In the genomic region with DNA sequence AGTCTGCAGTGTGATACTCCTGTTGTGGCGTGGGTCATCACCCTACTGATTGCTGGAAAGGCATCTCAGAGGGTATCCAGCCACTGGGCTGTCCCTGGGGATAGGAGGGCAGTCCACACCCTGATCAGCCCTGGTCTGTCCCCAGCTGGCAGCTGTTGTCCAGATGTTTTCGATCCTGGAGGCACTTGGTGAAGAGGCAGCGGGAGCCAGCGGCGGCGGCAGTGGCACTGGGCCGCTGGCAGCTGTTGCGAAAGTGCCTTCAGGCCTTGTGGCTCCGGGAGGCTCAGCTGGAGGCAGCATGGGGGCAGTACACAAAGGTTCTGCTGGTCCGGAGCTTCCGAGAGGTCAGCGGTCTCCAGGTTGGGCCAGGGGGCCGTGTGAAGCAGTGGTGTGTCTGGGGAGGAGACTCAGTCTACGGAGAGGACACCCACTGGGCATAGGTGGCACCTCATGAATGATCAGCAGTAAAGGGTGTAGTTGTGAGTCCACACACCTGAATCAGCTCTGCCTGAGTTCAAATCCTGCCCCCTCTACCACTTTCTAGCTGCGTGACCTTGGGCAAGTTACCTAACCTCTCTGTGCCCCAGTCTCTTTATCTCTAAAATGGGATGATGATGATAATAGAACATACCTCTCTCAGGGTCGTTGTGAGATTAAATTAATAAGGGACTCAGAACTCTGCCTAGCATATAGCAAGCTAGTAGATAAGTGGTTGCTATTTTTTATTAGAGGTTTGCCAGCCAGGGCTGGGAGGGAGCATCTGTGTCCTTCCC, we compare ENCODE assay signal across 16 cellular contexts. TPM values are rescaled to one million over a fixed set of nuclear protein-coding genes. Genes with fewer than 3 reads are reported as not detected.
A peak's percentile ranks its signal among the peaks of the same experiment; 100 is the strongest.
DNase-seq lines count a peak whose midpoint lies in the region; ATAC-seq and TF ChIP-seq lines count a peak whose summit lies in the region.
"Had no signal": no experiment of that assay in that cellular context is flagged by ENCODE, and none has a peak within 500 bp of the region (broad histone marks: within the 10 kb centered on the region; RNA-seq: fewer than 3 reads in every experiment).

No MANE protein-coding gene starts in this region.

- H3K27ac ChIP-seq in left ventricle myocardium inferior (replicated peaks) (no peak overlapping the region), trophoblast cell (ENCODE audit: low read depth, low read length) (no peak overlapping the region)

- no peaks in the 10 kb centered on the region for H3K79me1 ChIP-seq in trophoblast cell (ENCODE audit: low read length)

- peaks cover 7% of the 10 kb centered on the region for H3K27me3 ChIP-seq in left ventricle myocardium inferior (ENCODE audit: low read depth)
- no peaks in the 10 kb centered on the region for H3K27me3 ChIP-seq in trophoblast cell (ENCODE audit: insufficient read depth, low read length)

- no peak overlapping the region for H2BK12ac ChIP-seq in trophoblast cell (ENCODE audit: low read length)

- intact Hi-C loops in Right ventricle myocardium inferior (cut with DNase I) (no loop called here), left ventricle myocardium inferior (cut with micrococcal nuclease) (no loop called here)

- H3K4me1 ChIP-seq in left ventricle myocardium inferior (peaks cover 9% of the 10 kb centered on the region), trophoblast cell (ENCODE audit: control insufficient read depth in 1 of 2, insufficient read depth in 2 of 2, low read length in 2 of 2) (no peaks in the 10 kb centered on the region)

- H3K14ac ChIP-seq in trophoblast cell (ENCODE audit: low read length), result no peak overlapping the region

- peak; percentile 6 for DNase-seq in Right ventricle myocardium inferior (ENCODE audit: missing footprints)
- DNase-seq in left ventricle myocardium inferior, result no peak
- DNase-seq in RPMI7951 (ENCODE audit: low read depth), result peak; percentile 59
- peak; percentile 30 for DNase-seq in fibroblast of villous mesenchyme (ENCODE audit: low read depth)
- peak; percentile 79 to 83 for DNase-seq in trophoblast cell
- no peak for DNase-seq in NCI-H748 treated with DMSO at 0.1 percent for 48 hours (lab: John Stamatoyannopoulos, UW)
- DNase-seq in activated gamma-delta T cell treated with Interleukin-2 at 50 U/mL for 16 hours, result no peak
- DNase-seq: CD8-positive, alpha-beta T cell; HCEC 1CT; NCI-H1436; NCI-H2029 treated with DMSO at 0.1 percent for 48 hours; NCI-H510A had no signal

- no peak overlapping the region for H2BK120ac ChIP-seq in trophoblast cell (ENCODE audit: insufficient read depth, low read length, poor library complexity)

- no peak overlapping the region for H3K4me2 ChIP-seq in trophoblast cell (ENCODE audit: low read length)

- no peaks in the 10 kb centered on the region for H3K79me2 ChIP-seq in trophoblast cell (ENCODE audit: control insufficient read depth, insufficient read depth, low read length, poor library complexity)

- H2BK5ac ChIP-seq in trophoblast cell (ENCODE audit: low read depth, low read length, poor library complexity), result no peak overlapping the region

- no peak overlapping the region for H4K12ac ChIP-seq in trophoblast cell (ENCODE audit: low read depth, low read length)

- no peak overlapping the region for H4K8ac ChIP-seq in trophoblast cell (ENCODE audit: low read depth, low read length)

- H2AK5ac ChIP-seq in trophoblast cell (ENCODE audit: low read length), result no peak overlapping the region

- H3K4ac ChIP-seq in trophoblast cell (ENCODE audit: low read depth, low read length), result no peak overlapping the region

- no peak overlapping the region for H3K18ac ChIP-seq in trophoblast cell (ENCODE audit: low read length)

- no peak overlapping the region for H3K4me3 ChIP-seq in left ventricle myocardium inferior
- H3K4me3 ChIP-seq in fibroblast of villous mesenchyme (ENCODE audit: low read depth, low read length), result no peak overlapping the region
- no peak overlapping the region for H3K4me3 ChIP-seq in trophoblast cell (ENCODE audit: low read depth, low read length)

- H3K23ac ChIP-seq in trophoblast cell (ENCODE audit: low read length), result no peak overlapping the region

- H4K91ac ChIP-seq in trophoblast cell (ENCODE audit: low read depth, low read length), result no peak overlapping the region

- TF ChIP-seq CTCF in left ventricle myocardium inferior (IDR thresholded peaks at IDR 0.05; ENCODE audit: borderline replicate concordance) (no peak), fibroblast of villous mesenchyme (IDR thresholded peaks at IDR 0.05; ENCODE audit: insufficient read depth, low read depth, low read length) (no peak)

- no peak overlapping the region for H3K9ac ChIP-seq in trophoblast cell (ENCODE audit: low read length)

- H3K9me3 ChIP-seq in left ventricle myocardium inferior (replicated peaks) (no peaks in the 10 kb centered on the region), trophoblast cell (ENCODE audit: insufficient read depth, low read depth, low read length) (no peaks in the 10 kb centered on the region)

- ATAC-seq in Right ventricle myocardium inferior, result no peak
- no peak for ATAC-seq in GM21360 (IDR thresholded peaks at IDR 0.05; ENCODE audit: unreplicated experiment)
- ATAC-seq: CD8-positive, alpha-beta T cell; Panc1 had no signal

- H3K36me3 ChIP-seq in left ventricle myocardium inferior (no peaks in the 10 kb centered on the region), trophoblast cell (ENCODE audit: control insufficient read depth in 1 of 2, insufficient read depth in 2 of 2, low read length in 2 of 2) (no peaks in the 10 kb centered on the region)

- no CpG with 5 or more reads among the region's 16 CpGs for WGBS in trophoblast cell (ENCODE audit: extremely low coverage, insufficient coverage, insufficient read length)

- H2AFZ ChIP-seq in trophoblast cell (ENCODE audit: insufficient read depth, low read length, poor library complexity), result no peak overlapping the region

RNA-seq across cellular contexts. Expression of gene C1orf167, which starts 6.1 kb away (rescaled TPM):
- total RNA-seq in Right ventricle myocardium inferior (5.0 TPM), left ventricle myocardium inferior (2.5 TPM), fibroblast of villous mesenchyme (under 0.01 TPM in 1 of 2 replicates, not detected in the other)
- total RNA-seq in RPMI7951 (2014; rRNA removed; shearing (Covaris generic)), result not detected in 2 replicates
- 0.10 TPM in 1 of 2 replicates, not detected in the other for polyA plus RNA-seq in trophoblast cell (2013)
- total RNA-seq: CD8-positive, alpha-beta T cell; Daoy; HT-29 had no signal

RNA-seq across cellular contexts. Expression of gene AGTRAP, which starts 32.2 kb away (rescaled TPM):
- total RNA-seq in Right ventricle myocardium inferior, result 18.3 TPM
- 16.6 TPM for total RNA-seq in left ventricle myocardium inferior
- 53.5 and 94.5 TPM in 2 replicates for total RNA-seq in RPMI7951 (2014; rRNA removed; shearing (Covaris generic))
- total RNA-seq in fibroblast of villous mesenchyme, result 38.9 and 41.9 TPM in 2 replicates
- 22.0 and 22.9 TPM in 2 replicates for polyA plus RNA-seq in trophoblast cell (2013)

RNA-seq across cellular contexts. Expression of gene MTHFR, which starts 37.6 kb away (rescaled TPM):
- 34.1 TPM for total RNA-seq in Right ventricle myocardium inferior
- 40.1 TPM for total RNA-seq in left ventricle myocardium inferior
- 3.2 and 3.4 TPM in 2 replicates for total RNA-seq in RPMI7951 (2014; rRNA removed; shearing (Covaris generic))
- 21.6 and 23.5 TPM in 2 replicates for total RNA-seq in fibroblast of villous mesenchyme
- polyA plus RNA-seq in trophoblast cell (2013), result 5.4 and 5.5 TPM in 2 replicates

RNA-seq across cellular contexts. Expression of gene CLCN6, which starts 37.9 kb away (rescaled TPM):
- total RNA-seq in Right ventricle myocardium inferior (15.7 TPM), left ventricle myocardium inferior (16.1 TPM), fibroblast of villous mesenchyme (18.6 and 19.0 TPM in 2 replicates)
- 5.5 and 6.2 TPM in 2 replicates for total RNA-seq in RPMI7951 (2014; rRNA removed; shearing (Covaris generic))
- polyA plus RNA-seq in trophoblast cell (2013), result 19.8 and 20.5 TPM in 2 replicates

Comparison
In these comparisons a context has a peak if more than half of its experiments do, and no peak if none do; other contexts are left out.
1. DNase-seq: peak in Right ventricle myocardium inferior (single experiment), RPMI7951 (single experiment), fibroblast of villous mesenchyme (single experiment) and trophoblast cell (2 of 2); none in left ventricle myocardium inferior (single experiment), NCI-H748 treated with DMSO at 0.1 percent for 48 hours (single experiment) and activated gamma-delta T cell treated with Interleukin-2 at 50 U/mL for 16 hours (single experiment).